8 cellular contexts compared by ENCODE assay signal in genomic region chr19:16070366-16070990, GRCh38. TPM values are rescaled to one million over a fixed set of nuclear protein-coding genes. Genes with fewer than 3 reads are reported as not detected.
DNase-seq lines count a peak whose midpoint lies in the region; ATAC-seq and TF ChIP-seq lines count a peak whose summit lies in the region.

No MANE protein-coding gene starts in this region.

- DNase-seq in T-cell (peak; percentile 70 to 93 (median 85)), lower lobe of right lung (peak; percentile 90), COLO668 (lab: John Stamatoyannopoulos, UW; ENCODE audit: unreplicated experiment) (no peak)
- peak; percentile 72 for DNase-seq in activated naive CD8-positive, alpha-beta T cell treated with anti-CD3 and anti-CD28 coated beads, Interleukin-2, amount 10 ng/mL, durations not matched to agents 7 days and 5 days

- H3K27ac ChIP-seq in lower lobe of right lung = peak overlapping the region; percentile 86

- peak overlapping the region; percentile 27 for H3K4me3 ChIP-seq in lower lobe of right lung

- peak; percentile 59 for ATAC-seq in GM21737 (IDR thresholded peaks at IDR 0.05; ENCODE audit: unreplicated experiment)
- peak; percentile 90 to 93 (median 92) for ATAC-seq in T-cell (replicated peaks in 1 of 4)
- ATAC-seq in activated naive CD8-positive, alpha-beta T cell treated with anti-CD3 and anti-CD28 coated beads, Interleukin-2, amount 10 ng/mL, durations not matched to agents 7 days and 5 days (ENCODE audit: low read depth) = peak; percentile 95
- peak; percentile 86 to 89 for ATAC-seq in lower lobe of right lung
- peak; percentile 97 for ATAC-seq in stimulated activated memory B cell treated with anti-CD40 and anti-IgM and Interleukin-4, amounts not matched to agents 10 μg/mL and 1 μg/mL and 100 μg/mL, for 72 hours
- no peak for ATAC-seq in HG03442 (IDR thresholded peaks at IDR 0.05; ENCODE audit: unreplicated experiment)
- no peak for ATAC-seq in HG03565 (IDR thresholded peaks at IDR 0.05; ENCODE audit: unreplicated experiment)

- CTCF ChIA-PET in T-cell (lab: Charles Lee) = interaction anchor here (0.5 to 1.8 kb wide), 13 partner anchors 8 to 589 kb away, joined by 3 to 13 read pairs (median 5); partner anchors contain the start of genes AP1M1 (in 1 of the 2) and RAB8A (in 1 of the 2)

- H3K27ac Mint-ChIP-seq in T-cell = no peak overlapping the region
- no peak overlapping the region for H3K27ac Mint-ChIP-seq in activated naive CD8-positive, alpha-beta T cell treated with anti-CD3 and anti-CD28 coated beads, Interleukin-2, amount 10 ng/mL, durations not matched to agents 7 days and 5 days
- H3K27ac Mint-ChIP-seq in stimulated activated memory B cell treated with anti-CD40 and anti-IgM and Interleukin-4, amounts not matched to agents 10 μg/mL and 1 μg/mL and 100 μg/mL, for 72 hours = no peak overlapping the region

- H3K9me3 ChIP-seq in lower lobe of right lung = no peaks in the 10 kb centered on the region

- TF ChIP-seq CTCF in lower lobe of right lung (IDR thresholded peaks at IDR 0.05) = no peak

- no peaks in the 10 kb centered on the region for H3K9me3 Mint-ChIP-seq in T-cell
- H3K9me3 Mint-ChIP-seq in activated naive CD8-positive, alpha-beta T cell treated with anti-CD3 and anti-CD28 coated beads, Interleukin-2, amount 10 ng/mL, durations not matched to agents 7 days and 5 days = no peaks in the 10 kb centered on the region
- no peaks in the 10 kb centered on the region for H3K9me3 Mint-ChIP-seq in stimulated activated memory B cell treated with anti-CD40 and anti-IgM and Interleukin-4, amounts not matched to agents 10 μg/mL and 1 μg/mL and 100 μg/mL, for 72 hours

- POLR2A ChIA-PET in T-cell (lab: Charles Lee) = interaction anchor here in 1 of 2 donors (0.6 to 1.0 kb wide), 3 partner anchors 24 to 254 kb away, joined by 4 to 8 read pairs (median 4); partner anchors contain the start of genes FAM32A and KLF2
- POLR2A ChIA-PET in activated naive CD8-positive, alpha-beta T cell treated with anti-CD3 and anti-CD28 coated beads, Interleukin-2, amount 10 ng/mL, durations not matched to agents 7 days and 5 days (lab: Charles Lee) = interaction anchor here (0.7 to 8.7 kb wide), 13 partner anchors 8 to 233 kb away, joined by 3 to 100 read pairs (median 7); partner anchors contain the start of genes FAM32A, HSH2D and RAB8A

- peaks cover 41 to 46% (median 44%) of the 10 kb centered on the region in 3 donors for H3K4me1 Mint-ChIP-seq in T-cell
- peaks cover 42% of the 10 kb centered on the region for H3K4me1 Mint-ChIP-seq in activated naive CD8-positive, alpha-beta T cell treated with anti-CD3 and anti-CD28 coated beads, Interleukin-2, amount 10 ng/mL, durations not matched to agents 7 days and 5 days
- H3K4me1 Mint-ChIP-seq in stimulated activated memory B cell treated with anti-CD40 and anti-IgM and Interleukin-4, amounts not matched to agents 10 μg/mL and 1 μg/mL and 100 μg/mL, for 72 hours = peaks cover 10% of the 10 kb centered on the region

- H3K36me3 Mint-ChIP-seq in T-cell = no peaks in the 10 kb centered on the region
- no peaks in the 10 kb centered on the region for H3K36me3 Mint-ChIP-seq in activated naive CD8-positive, alpha-beta T cell treated with anti-CD3 and anti-CD28 coated beads, Interleukin-2, amount 10 ng/mL, durations not matched to agents 7 days and 5 days
- H3K36me3 Mint-ChIP-seq in stimulated activated memory B cell treated with anti-CD40 and anti-IgM and Interleukin-4, amounts not matched to agents 10 μg/mL and 1 μg/mL and 100 μg/mL, for 72 hours = no peaks in the 10 kb centered on the region

- peaks cover 49% of the 10 kb centered on the region for H3K4me1 ChIP-seq in lower lobe of right lung

- no peaks in the 10 kb centered on the region for H3K36me3 ChIP-seq in lower lobe of right lung

- intact Hi-C loops in lower lobe of right lung (cut with DNase I) = no loop called here

- H3K27me3 ChIP-seq in lower lobe of right lung (ENCODE audit: low read depth) = no peaks in the 10 kb centered on the region

- no peaks in the 10 kb centered on the region for H3K27me3 Mint-ChIP-seq in T-cell
- no peaks in the 10 kb centered on the region for H3K27me3 Mint-ChIP-seq in activated naive CD8-positive, alpha-beta T cell treated with anti-CD3 and anti-CD28 coated beads, Interleukin-2, amount 10 ng/mL, durations not matched to agents 7 days and 5 days
- H3K27me3 Mint-ChIP-seq in stimulated activated memory B cell treated with anti-CD40 and anti-IgM and Interleukin-4, amounts not matched to agents 10 μg/mL and 1 μg/mL and 100 μg/mL, for 72 hours = no peaks in the 10 kb centered on the region

- H3K4me3 Mint-ChIP-seq in T-cell = peak overlapping the region in 2 of 3 donors; percentile 54 to 69
- H3K4me3 Mint-ChIP-seq in activated naive CD8-positive, alpha-beta T cell treated with anti-CD3 and anti-CD28 coated beads, Interleukin-2, amount 10 ng/mL, durations not matched to agents 7 days and 5 days = no peak overlapping the region
- peak overlapping the region; percentile 44 for H3K4me3 Mint-ChIP-seq in stimulated activated memory B cell treated with anti-CD40 and anti-IgM and Interleukin-4, amounts not matched to agents 10 μg/mL and 1 μg/mL and 100 μg/mL, for 72 hours

RNA-seq across cellular contexts. Expression of gene TPM4, which starts 5.8 kb away (rescaled TPM):
- 100 to 1,000 TPM in 2 of 5 donors, 10 to 100 TPM in 3; 83.6 to 189 (median 99.5) TPM for total RNA-seq in T-cell
- 100 to 1,000 TPM; 278 to 282 TPM for total RNA-seq in activated naive CD8-positive, alpha-beta T cell treated with anti-CD3 and anti-CD28 coated beads, Interleukin-2, amount 10 ng/mL, durations not matched to agents 7 days and 5 days
- total RNA-seq in lower lobe of right lung = 319 TPM

RNA-seq across cellular contexts. Expression of gene RAB8A, which starts 41.2 kb away (rescaled TPM):
- total RNA-seq in T-cell (10 to 100 TPM; 67.0 to 84.5 (median 71.7) TPM), lower lobe of right lung (110 TPM)
- total RNA-seq in activated naive CD8-positive, alpha-beta T cell treated with anti-CD3 and anti-CD28 coated beads, Interleukin-2, amount 10 ng/mL, durations not matched to agents 7 days and 5 days = 100 to 1,000 TPM; 133 to 153 TPM

Comparison
In these comparisons a context has a peak if more than half of its experiments do, and no peak if none do; other contexts are left out.
1. ATAC-seq: peak in GM21737 (single experiment), T-cell (4 of 4), activated naive CD8-positive, alpha-beta T cell treated with anti-CD3 and anti-CD28 coated beads, Interleukin-2, amount 10 ng/mL, durations not matched to agents 7 days and 5 days (single experiment), lower lobe of right lung (2 of 2) and stimulated activated memory B cell treated with anti-CD40 and anti-IgM and Interleukin-4, amounts not matched to agents 10 μg/mL and 1 μg/mL and 100 μg/mL, for 72 hours (single experiment); none in HG03442 (single experiment) and HG03565 (single experiment).